Comparison of ENCODE assay signal across 17 cellular contexts in the genomic region with DNA sequence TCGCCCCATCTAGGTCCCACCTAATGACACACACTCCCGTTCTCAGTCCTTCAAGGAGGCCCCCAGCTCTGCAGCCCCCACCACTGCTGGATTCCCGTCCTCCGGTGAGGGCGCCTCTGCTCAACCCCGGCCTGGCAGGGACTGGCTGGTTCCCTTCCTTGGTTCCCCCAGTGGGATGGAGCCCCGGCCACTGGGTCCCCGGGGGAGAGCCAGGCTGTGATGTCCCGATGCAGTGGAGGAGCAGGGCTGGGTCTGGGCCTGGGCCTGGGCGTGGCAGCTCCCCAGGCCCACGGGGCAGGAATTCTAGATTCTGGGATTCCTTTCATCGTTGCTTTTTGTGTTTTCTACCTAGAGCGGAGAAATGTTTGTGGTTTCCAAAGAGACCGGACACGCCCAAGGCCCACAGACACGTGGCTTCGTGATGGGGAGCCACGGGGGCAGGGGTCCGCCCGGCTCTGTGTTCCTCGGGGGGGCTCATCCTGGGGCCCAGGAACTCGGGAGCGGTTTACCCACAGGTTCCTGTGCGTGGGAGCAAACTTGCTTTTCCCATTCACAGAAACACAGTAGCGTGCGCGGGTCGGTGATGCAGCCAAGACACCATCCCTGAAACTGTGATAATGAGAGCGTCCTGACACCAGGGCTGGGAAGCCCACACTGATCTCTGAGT.
DNase-seq lines count a peak whose midpoint lies in the region; ATAC-seq and TF ChIP-seq lines count a peak whose summit lies in the region.
"Had no signal": no experiment of that assay in that cellular context is flagged by ENCODE, and none has a peak within 500 bp of the region (broad histone marks: within the 10 kb centered on the region; RNA-seq: fewer than 3 reads in every experiment).

No MANE protein-coding gene starts in this region.

- no peak overlapping the region for H3K27ac Mint-ChIP-seq in chondrocyte (ENCODE audit: unreplicated experiment)

- H3K4me3 ChIP-seq in right atrium auricular region (no peak overlapping the region), osteoblast (ENCODE audit: insufficient read depth, low read length) (no peak overlapping the region), gastroesophageal sphincter (no peak overlapping the region)
- H3K4me3 ChIP-seq: GM23248, HAP-1 had no signal

- no peak for TF ChIP-seq EP300 in gastroesophageal sphincter (IDR thresholded peaks at IDR 0.05)

- TF ChIP-seq CTCF in right atrium auricular region (IDR thresholded peaks at IDR 0.05): no peak
- TF ChIP-seq CTCF in chondrocyte (IDR thresholded peaks at IDR 0.05): no peak
- TF ChIP-seq CTCF in osteoblast (IDR thresholded peaks at IDR 0.05; ENCODE audit: extremely low read depth, low read depth, low read length): no peak
- no peak for TF ChIP-seq CTCF in gastroesophageal sphincter (IDR thresholded peaks at IDR 0.05)

- H3K27me3 ChIP-seq in right atrium auricular region (no peaks in the 10 kb centered on the region), osteoblast (ENCODE audit: insufficient read depth, low read length) (no peaks in the 10 kb centered on the region), gastroesophageal sphincter (peaks cover 13% of the 10 kb centered on the region)

- intact Hi-C loops in Right ventricle myocardium inferior (cut with DNase I): no loop called here

- no peak overlapping the region for H3K4me3 Mint-ChIP-seq in chondrocyte (ENCODE audit: unreplicated experiment)

- no CpG with 5 or more reads among the region's 29 CpGs for WGBS in gastroesophageal sphincter (ENCODE audit: low coverage in 1 of 2), 2 donors

- H3K36me3 Mint-ChIP-seq in chondrocyte (ENCODE audit: low read depth): no peaks in the 10 kb centered on the region

- ATAC-seq in Right ventricle myocardium inferior (no peak), gastroesophageal sphincter (no peak), HG03460 (IDR thresholded peaks at IDR 0.05; ENCODE audit: unreplicated experiment) (no peak)

- H3K4me2 ChIP-seq in osteoblast (ENCODE audit: insufficient read depth, low read length): no peak overlapping the region
- H3K4me2 ChIP-seq: KMS-11 had no signal

- TF ChIP-seq POLR2A in gastroesophageal sphincter (IDR thresholded peaks at IDR 0.05): no peak

- DNase-seq in Right ventricle myocardium inferior (ENCODE audit: missing footprints): peak; percentile 35
- no peak for DNase-seq in right atrium auricular region (ENCODE audit: low spot score)
- peak; percentile 80 for DNase-seq in chondrocyte (ENCODE audit: low spot score)
- peak; percentile 65 for DNase-seq in osteoblast (ENCODE audit: insufficient read length, low spot score, missing footprints)
- no peak for DNase-seq in dermis blood vessel endothelial cell
- DNase-seq: DMS79 treated with DMSO at 0.1 percent for 48 hours, GM23248, MV-4-11, NCI-H187, NCI-H226, NCI-H524, SHP77 treated with DMSO at 0.1 percent for 48 hours had no signal

- H4K20me1 ChIP-seq in osteoblast (ENCODE audit: insufficient read depth, low read length): no peaks in the 10 kb centered on the region

- no peaks in the 10 kb centered on the region for H3K36me3 ChIP-seq in right atrium auricular region
- no peaks in the 10 kb centered on the region for H3K36me3 ChIP-seq in osteoblast (ENCODE audit: insufficient read depth, low read length)
- no peaks in the 10 kb centered on the region for H3K36me3 ChIP-seq in gastroesophageal sphincter
- H3K36me3 ChIP-seq: HAP-1 had no signal

- H3K9me3 ChIP-seq in right atrium auricular region (no peaks in the 10 kb centered on the region), osteoblast (ENCODE audit: low read depth, low read length) (peaks cover under 1% of the 10 kb centered on the region), gastroesophageal sphincter (peaks cover 0 to 20% (median 0%) of the 10 kb centered on the region in 3 donors)
- H3K9me3 ChIP-seq: HAP-1 had no signal

- H3K4me1 ChIP-seq in right atrium auricular region (no peaks in the 10 kb centered on the region), osteoblast (ENCODE audit: insufficient read depth, low read length) (no peaks in the 10 kb centered on the region), gastroesophageal sphincter (no peaks in the 10 kb centered on the region)
- H3K4me1 ChIP-seq: HAP-1 had no signal

- no peaks in the 10 kb centered on the region for H3K4me1 Mint-ChIP-seq in chondrocyte (ENCODE audit: low read depth)

- peaks cover 20% of the 10 kb centered on the region for H3K9me3 Mint-ChIP-seq in chondrocyte (ENCODE audit: low read depth)

- no peaks in the 10 kb centered on the region for H3K27me3 Mint-ChIP-seq in chondrocyte (ENCODE audit: low read depth)

- no peak overlapping the region for H3K27ac ChIP-seq in right atrium auricular region
- no peak overlapping the region for H3K27ac ChIP-seq in osteoblast (ENCODE audit: low read depth, low read length)
- no peak overlapping the region for H3K27ac ChIP-seq in gastroesophageal sphincter
- H3K27ac ChIP-seq: GM23248, HL-60, KMS-11 had no signal

- H3K79me2 ChIP-seq in osteoblast (ENCODE audit: insufficient read depth, low read length): no peaks in the 10 kb centered on the region

- no peak overlapping the region for H2AFZ ChIP-seq in osteoblast (ENCODE audit: low read length)
- H2AFZ ChIP-seq: GM23248 had no signal

Comparison
In these comparisons a context has a peak if more than half of its experiments do, and no peak if none do; other contexts are left out.
1. DNase-seq: peak in Right ventricle myocardium inferior (single experiment), chondrocyte (single experiment) and osteoblast (single experiment); none in right atrium auricular region (single experiment) and dermis blood vessel endothelial cell (single experiment).